In genomic region chr3:15478300-15478979, GRCh38 we compare ENCODE assay signal across 1 cellular context.
TF ChIP-seq lines count a peak whose summit lies in the region.

No MANE protein-coding gene starts in this region.

TF ChIP-seq in K562, 482 proteins besides CTCF, POLR2A, EP300 and RAD21:
- peak; percentile 70 for TF ChIP-seq MEIS2 (IDR thresholded peaks at IDR 0.05; ENCODE audit: partially characterized antibody)
- TF ChIP-seq PBX2 (CRISPR knock-in tag; IDR thresholded peaks at IDR 0.05; ENCODE audit: low read depth), result no peak
- TF ChIP-seq PBX2 (tag; conservative IDR thresholded peaks at IDR 0.05; ENCODE audit: low read depth), result peak; percentile 95
- TF ChIP-seq SRF (CRISPR knock-in tag; IDR thresholded peaks at IDR 0.05), result no peak
- TF ChIP-seq CREBBP (IDR thresholded peaks at IDR 0.05; ENCODE audit: low read depth, low read length), result no peak
